Comparison of ENCODE assay signal across 29 cellular contexts in genomic region chr10:120651000-120651399, GRCh38.
"Had no signal": no experiment of that assay in that cellular context is flagged by ENCODE, and none has a peak within 500 bp of the region (broad histone marks: within the 10 kb centered on the region; RNA-seq: fewer than 3 reads in every experiment).

No MANE protein-coding gene starts in this region.

- H3K9me3 Mint-ChIP-seq: memory B cell; nephron; neural crest cell; stimulated activated naive B cell treated with anti-CD40 and anti-IgM and Interleukin-4, amounts not matched to agents 10 μg/mL and 1 μg/mL and 100 μg/mL, for 72 hours had no signal

- H3K36me3 ChIP-seq: left ventricle myocardium inferior, stomach, thoracic aorta, tibial artery, upper lobe of right lung, uterus had no signal

- H3K27ac Mint-ChIP-seq: memory B cell; naive thymus-derived CD4-positive, alpha-beta T cell; nephron; progenitor cell of endocrine pancreas; stimulated activated naive B cell treated with anti-CD40 and anti-IgM and Interleukin-4, amounts not matched to agents 10 μg/mL and 1 μg/mL and 100 μg/mL, for 72 hours had no signal

- H3K4me3 Mint-ChIP-seq: immature natural killer cell; memory B cell; naive thymus-derived CD4-positive, alpha-beta T cell; nephron; neural crest cell; stimulated activated naive B cell treated with anti-CD40 and anti-IgM and Interleukin-4, amounts not matched to agents 10 μg/mL and 1 μg/mL and 100 μg/mL, for 72 hours had no signal

- H3K36me3 Mint-ChIP-seq: immature natural killer cell; memory B cell; naive thymus-derived CD4-positive, alpha-beta T cell; stimulated activated naive B cell treated with anti-CD40 and anti-IgM and Interleukin-4, amounts not matched to agents 10 μg/mL and 1 μg/mL and 100 μg/mL, for 72 hours had no signal

- ATAC-seq: mucosa of descending colon; naive thymus-derived CD4-positive, alpha-beta T cell; right cardiac atrium; sciatic nerve; stimulated activated naive B cell treated with anti-CD40 and anti-IgM and Interleukin-4, amounts not matched to agents 10 μg/mL and 1 μg/mL and 100 μg/mL, for 72 hours; stimulated activated naive CD8-positive, alpha-beta T cell treated with anti-CD3 and anti-CD28 coated beads, Interleukin-15, Interleukin-2, amounts not matched to agents 100 U/mL and 50 U/mL, for 24 hours; upper lobe of right lung had no signal

- H3K27me3 Mint-ChIP-seq: memory B cell; progenitor cell of endocrine pancreas; stimulated activated naive B cell treated with anti-CD40 and anti-IgM and Interleukin-4, amounts not matched to agents 10 μg/mL and 1 μg/mL and 100 μg/mL, for 72 hours had no signal

- H3K4me1 ChIP-seq: left ventricle myocardium inferior, parathyroid adenoma, stomach, tibial artery, upper lobe of right lung, uterus had no signal

- H3K9me3 ChIP-seq: left ventricle myocardium inferior, mucosa of descending colon, stomach, thoracic aorta, tibial artery, upper lobe of right lung, uterus had no signal

- H3K27ac ChIP-seq: left ventricle myocardium inferior, parathyroid adenoma, skin epidermis, stomach, thoracic aorta, tibial artery, upper lobe of right lung, uterus had no signal

- H3K4me1 Mint-ChIP-seq: memory B cell; naive thymus-derived CD4-positive, alpha-beta T cell; nephron; neural crest cell; stimulated activated naive B cell treated with anti-CD40 and anti-IgM and Interleukin-4, amounts not matched to agents 10 μg/mL and 1 μg/mL and 100 μg/mL, for 72 hours had no signal

- H3K27me3 ChIP-seq: stomach, tibial artery, upper lobe of right lung, uterus had no signal

- H3K4me3 ChIP-seq: left ventricle myocardium inferior, lung, mucosa of descending colon, skin epidermis, stomach, thoracic aorta, tibial artery, upper lobe of right lung, uterus had no signal

- DNase-seq: hypothalamus; immature natural killer cell; kidney; left ventricle myocardium inferior; mucosa of descending colon; naive thymus-derived CD4-positive, alpha-beta T cell; nucleus accumbens; retina; right cardiac atrium; stimulated activated CD4-positive, alpha-beta T cell treated with anti-CD3 and anti-CD28 coated beads, Interleukin-12 subunit alpha, Interleukin-12 subunit beta, amount 100 ng/mL, for 4 hours; stimulated activated CD4-positive, alpha-beta T cell treated with anti-CD3 and anti-CD28 coated beads, Interleukin-15, amount 100 ng/mL, for 24 hours; stimulated activated CD4-positive, alpha-beta T cell treated with anti-CD3 and anti-CD28 coated beads, Interleukin-2, amount 100 ng/mL, for 24 hours; stimulated activated CD4-positive, alpha-beta T cell treated with anti-CD3 and anti-CD28 coated beads, Interleukin-4, amount 100 ng/mL, for 1 hour; stimulated activated naive B cell treated with anti-CD40 and anti-IgM and Interleukin-4, amounts not matched to agents 10 μg/mL and 1 μg/mL and 100 μg/mL, for 72 hours; stimulated activated naive CD8-positive, alpha-beta T cell treated with anti-CD3 and anti-CD28 coated beads, Interleukin-15, Interleukin-2, amounts not matched to agents 100 U/mL and 50 U/mL, for 24 hours; stomach; tibial artery; trophoblast cell; upper lobe of right lung; uterus had no signal
